In the genomic region with DNA sequence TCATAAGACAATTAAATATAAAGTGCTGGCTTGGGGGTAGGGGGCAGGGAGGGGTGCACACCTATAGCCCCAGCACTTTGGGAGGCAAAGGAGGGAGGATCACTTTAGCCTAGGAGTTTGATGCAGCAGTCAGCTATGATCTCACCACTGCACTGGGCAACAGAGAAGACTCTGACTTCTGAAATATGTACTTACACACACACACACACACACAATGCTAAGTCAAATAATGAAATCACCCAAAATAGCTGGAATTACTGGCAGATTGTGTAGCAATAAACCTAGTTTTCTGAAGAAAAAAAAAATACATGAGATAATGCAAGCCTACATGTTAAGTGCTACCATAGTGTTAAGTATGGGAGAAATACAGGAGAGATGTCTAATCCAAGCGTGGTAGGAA, we compare ENCODE assay signal across 21 cellular contexts.
DNase-seq lines count a peak whose midpoint lies in the region; ATAC-seq lines count a peak whose summit lies in the region.
"Had no signal": no experiment of that assay in that cellular context is flagged by ENCODE, and none has a peak within 500 bp of the region (broad histone marks: within the 10 kb centered on the region; RNA-seq: fewer than 3 reads in every experiment).

No MANE protein-coding gene starts in this region.

- no peak overlapping the region for H2AFZ ChIP-seq in GM23248

- DNase-seq in GM23248 (peak; percentile 87), adipocyte (ENCODE audit: low read depth) (peak; percentile 88), fibroblast of peridontal ligament (ENCODE audit: extremely low read depth) (peak; percentile 92), skeletal muscle cell (ENCODE audit: low read depth) (peak; percentile 54), left colon (no peak)
- DNase-seq: activated CD4-positive, CD25-positive, alpha-beta regulatory T cell; activated CD8-positive, alpha-beta memory T cell treated with anti-CD3 and anti-CD28 coated beads for 24 hours; activated naive CD8-positive, alpha-beta T cell treated with anti-CD3 and anti-CD28 coated beads, Interleukin-2, amount 10 ng/mL, durations not matched to agents 7 days and 5 days; C1 segment of cervical spinal cord; effector memory CD8-positive, alpha-beta T cell; gastrocnemius medialis; NCI-H1694; ovary; stimulated activated naive B cell treated with anti-CD40 and anti-IgM and Interleukin-4, amounts not matched to agents 10 μg/mL and 1 μg/mL and 100 μg/mL, for 72 hours had no signal

- H3K79me2 ChIP-seq in GM23248 (ENCODE audit: insufficient read depth): peaks cover 31% of the 10 kb centered on the region

- H3K4me1 Mint-ChIP-seq in activated T-helper 17 cell treated with anti-CD3 and anti-CD28 coated beads, Interleukin-2, amount 50 U/mL, for 72 hours: peaks cover 7% of the 10 kb centered on the region
- H3K4me1 Mint-ChIP-seq: activated naive CD8-positive, alpha-beta T cell treated with anti-CD3 and anti-CD28 coated beads, Interleukin-2, amount 10 ng/mL, durations not matched to agents 7 days and 5 days; central memory CD8-positive, alpha-beta T cell had no signal

- H3K9me3 ChIP-seq in GM23248 (ENCODE audit: low read depth) (no peaks in the 10 kb centered on the region), adipocyte (ENCODE audit: control insufficient read depth, low read length) (no peaks in the 10 kb centered on the region)
- H3K9me3 ChIP-seq: gastrocnemius medialis, ovary, tibial nerve had no signal

- peaks cover 13% of the 10 kb centered on the region for H3F3A ChIP-seq in GM23248 (ENCODE audit: insufficient read depth)

- H4K20me1 ChIP-seq in GM23248 (ENCODE audit: insufficient read depth): no peaks in the 10 kb centered on the region

- H3K27me3 ChIP-seq in GM23248 (replicated peaks; ENCODE audit: insufficient read depth): no peaks in the 10 kb centered on the region
- no peaks in the 10 kb centered on the region for H3K27me3 ChIP-seq in adipocyte (replicated peaks; ENCODE audit: control insufficient read depth, insufficient read depth, low read length)
- H3K27me3 ChIP-seq: gastrocnemius medialis, ovary, tibial nerve had no signal

- 48 to 54% methylated on average over 1 of the region's 1 CpG for WGBS in GM23248 (ENCODE audit: low coverage in 1 of 2, low lambda C conversion rate in 2 of 2, missing lambda C conversion rate in 2 of 2), 2 experiments

- H3K4me3 ChIP-seq in GM23248: no peak overlapping the region
- H3K4me3 ChIP-seq in adipocyte (ENCODE audit: low read length): peak overlapping the region; percentile 4
- no peak overlapping the region for H3K4me3 ChIP-seq in skeletal muscle cell (ENCODE audit: low read depth, low read length)
- H3K4me3 ChIP-seq: gastrocnemius medialis, ovary, tibial nerve had no signal

- no peak for ATAC-seq in HG03520 (IDR thresholded peaks at IDR 0.05; ENCODE audit: unreplicated experiment)
- no peak for ATAC-seq in left colon
- ATAC-seq in activated T-helper 17 cell treated with anti-CD3 and anti-CD28 coated beads, Interleukin-2, amount 50 U/mL, for 72 hours (replicated peaks): no peak
- ATAC-seq: effector memory CD8-positive, alpha-beta T cell; gastrocnemius medialis; HCT116; left lobe of liver; Right ventricle myocardium inferior; stimulated activated naive B cell treated with anti-CD40 and anti-IgM and Interleukin-4, amounts not matched to agents 10 μg/mL and 1 μg/mL and 100 μg/mL, for 72 hours had no signal

- peaks cover 32% of the 10 kb centered on the region for H3K4me1 ChIP-seq in GM23248 (ENCODE audit: insufficient read depth)
- H3K4me1 ChIP-seq in adipocyte (ENCODE audit: control insufficient read depth, insufficient read depth, low read length): peaks cover 21% of the 10 kb centered on the region
- H3K4me1 ChIP-seq: gastrocnemius medialis, tibial nerve had no signal

- H3K4me2 ChIP-seq in GM23248 (ENCODE audit: unreplicated experiment): no peak overlapping the region

- intact Hi-C loops in left colon (cut with DNase I, micrococcal nuclease): no loop called here

- no peaks in the 10 kb centered on the region for H3K36me3 Mint-ChIP-seq in activated T-helper 17 cell treated with anti-CD3 and anti-CD28 coated beads, Interleukin-2, amount 50 U/mL, for 72 hours (ENCODE audit: low read depth)
- H3K36me3 Mint-ChIP-seq: activated naive CD8-positive, alpha-beta T cell treated with anti-CD3 and anti-CD28 coated beads, Interleukin-2, amount 10 ng/mL, durations not matched to agents 7 days and 5 days had no signal

- in situ Hi-C loops in GM23248 (cut with MboI): no loop called here

- H3K9ac ChIP-seq in GM23248 (no peak overlapping the region), adipocyte (ENCODE audit: low read length) (no peak overlapping the region)

- H3K27ac Mint-ChIP-seq in activated T-helper 17 cell treated with anti-CD3 and anti-CD28 coated beads, Interleukin-2, amount 50 U/mL, for 72 hours: no peak overlapping the region
- H3K27ac Mint-ChIP-seq: activated naive CD8-positive, alpha-beta T cell treated with anti-CD3 and anti-CD28 coated beads, Interleukin-2, amount 10 ng/mL, durations not matched to agents 7 days and 5 days; effector memory CD8-positive, alpha-beta T cell; stimulated activated naive B cell treated with anti-CD40 and anti-IgM and Interleukin-4, amounts not matched to agents 10 μg/mL and 1 μg/mL and 100 μg/mL, for 72 hours had no signal

- peaks cover 4% of the 10 kb centered on the region for H3K27me3 Mint-ChIP-seq in activated T-helper 17 cell treated with anti-CD3 and anti-CD28 coated beads, Interleukin-2, amount 50 U/mL, for 72 hours
- H3K27me3 Mint-ChIP-seq: stimulated activated naive B cell treated with anti-CD40 and anti-IgM and Interleukin-4, amounts not matched to agents 10 μg/mL and 1 μg/mL and 100 μg/mL, for 72 hours had no signal

- H3K9me2 ChIP-seq in GM23248 (ENCODE audit: insufficient read depth): no peaks in the 10 kb centered on the region

- H3K4me3 Mint-ChIP-seq in activated T-helper 17 cell treated with anti-CD3 and anti-CD28 coated beads, Interleukin-2, amount 50 U/mL, for 72 hours: no peak overlapping the region
- H3K4me3 Mint-ChIP-seq: activated naive CD8-positive, alpha-beta T cell treated with anti-CD3 and anti-CD28 coated beads, Interleukin-2, amount 10 ng/mL, durations not matched to agents 7 days and 5 days; central memory CD8-positive, alpha-beta T cell; effector memory CD8-positive, alpha-beta T cell; stimulated activated naive B cell treated with anti-CD40 and anti-IgM and Interleukin-4, amounts not matched to agents 10 μg/mL and 1 μg/mL and 100 μg/mL, for 72 hours had no signal

- H3K36me3 ChIP-seq in GM23248 (ENCODE audit: low read depth): no peaks in the 10 kb centered on the region
- no peaks in the 10 kb centered on the region for H3K36me3 ChIP-seq in adipocyte (ENCODE audit: control insufficient read depth, insufficient read depth, low read length, severe bottlenecking)
- H3K36me3 ChIP-seq: gastrocnemius medialis, ovary, tibial nerve had no signal

- no peaks in the 10 kb centered on the region for H3K9me3 Mint-ChIP-seq in activated T-helper 17 cell treated with anti-CD3 and anti-CD28 coated beads, Interleukin-2, amount 50 U/mL, for 72 hours
- H3K9me3 Mint-ChIP-seq: activated naive CD8-positive, alpha-beta T cell treated with anti-CD3 and anti-CD28 coated beads, Interleukin-2, amount 10 ng/mL, durations not matched to agents 7 days and 5 days; central memory CD8-positive, alpha-beta T cell; effector memory CD8-positive, alpha-beta T cell; stimulated activated naive B cell treated with anti-CD40 and anti-IgM and Interleukin-4, amounts not matched to agents 10 μg/mL and 1 μg/mL and 100 μg/mL, for 72 hours had no signal

- peak overlapping the region; percentile 19; the same call in 1 of the 2 replicates for H3K27ac ChIP-seq in GM23248
- H3K27ac ChIP-seq: gastrocnemius medialis, ovary, tibial nerve had no signal

Comparison
In these comparisons a context has a peak if more than half of its experiments do, and no peak if none do; other contexts are left out.
1. DNase-seq: peak in GM23248 (single experiment), adipocyte (single experiment), fibroblast of peridontal ligament (single experiment) and skeletal muscle cell (single experiment); none in left colon (0 of 2).